Comparison of ENCODE assay signal across 16 cellular contexts in the genomic region with DNA sequence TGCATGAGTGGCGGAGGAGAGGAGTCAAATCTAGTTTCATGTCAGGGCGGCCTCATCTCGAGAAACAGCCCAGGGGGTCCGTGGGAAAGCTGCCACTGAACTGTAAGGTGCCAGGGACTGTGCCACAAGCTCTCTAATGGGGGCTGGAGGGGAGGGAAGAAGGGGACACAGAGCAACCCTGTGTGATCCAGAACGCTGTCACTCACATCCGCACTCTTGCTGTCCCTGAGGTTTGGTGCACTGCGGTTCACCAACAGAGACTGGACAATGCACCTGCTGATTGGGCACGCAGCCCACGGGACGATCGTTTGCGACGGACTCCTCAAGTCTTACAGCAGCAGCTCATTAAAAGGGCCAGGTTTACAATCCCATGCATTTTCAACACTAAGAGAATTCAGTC. TPM values are rescaled to one million over a fixed set of nuclear protein-coding genes. Genes with fewer than 3 reads are reported as not detected.
DNase-seq lines count a peak whose midpoint lies in the region; ATAC-seq and TF ChIP-seq lines count a peak whose summit lies in the region.
"Had no signal": no experiment of that assay in that cellular context is flagged by ENCODE, and none has a peak within 500 bp of the region (broad histone marks: within the 10 kb centered on the region; RNA-seq: fewer than 3 reads in every experiment).

No MANE protein-coding gene starts in this region.

- no peak for TF ChIP-seq EP300 in gastroesophageal sphincter (IDR thresholded peaks at IDR 0.05)

- H3K9me3 ChIP-seq in RWPE2 (ENCODE audit: severe bottlenecking) (peaks cover 2% of the 10 kb centered on the region), gastroesophageal sphincter (no peaks in the 10 kb centered on the region)
- H3K9me3 ChIP-seq: lower lobe of right lung had no signal

- peaks cover 2 to 3% of the 10 kb centered on the region in 2 donors for H3K9me3 Mint-ChIP-seq in stimulated activated naive B cell treated with anti-CD40 and anti-IgM and Interleukin-4, amounts not matched to agents 10 μg/mL and 1 μg/mL and 100 μg/mL, for 72 hours
- H3K9me3 Mint-ChIP-seq: naive thymus-derived CD8-positive, alpha-beta T cell had no signal

- H3K27me3 Mint-ChIP-seq in stimulated activated naive B cell treated with anti-CD40 and anti-IgM and Interleukin-4, amounts not matched to agents 10 μg/mL and 1 μg/mL and 100 μg/mL, for 72 hours: no peaks in the 10 kb centered on the region
- H3K27me3 Mint-ChIP-seq: naive thymus-derived CD8-positive, alpha-beta T cell had no signal

- TF ChIP-seq CTCF in RWPE2 (IDR thresholded peaks at IDR 0.05; ENCODE audit: poor library complexity, severe bottlenecking): no peak
- no peak for TF ChIP-seq CTCF in gastroesophageal sphincter (IDR thresholded peaks at IDR 0.05)

- DNase-seq in H7 (peak; percentile 23), RWPE2 (ENCODE audit: low spot score) (peak; percentile 32), myocyte (ENCODE audit: low read depth) (peak; percentile 75)
- no peak for DNase-seq in stimulated activated naive B cell treated with anti-CD40 and anti-IgM and Interleukin-4, amounts not matched to agents 10 μg/mL and 1 μg/mL and 100 μg/mL, for 72 hours
- DNase-seq: activated CD4-positive, CD25-positive, alpha-beta regulatory T cell treated with anti-CD3 and anti-CD28 coated beads, Interleukin-2, amount 50 U/mL, for 72 hours; activated gamma-delta T cell treated with Interleukin-2 at 50 U/mL for 16 hours; amniotic stem cell; foreskin keratinocyte; lower lobe of right lung; naive thymus-derived CD8-positive, alpha-beta T cell; NCI-H1048; NCI-H2107; NCI-H524 treated with DMSO at 0.1 percent for 48 hours had no signal

- H3K27ac ChIP-seq in RWPE2 (ENCODE audit: poor library complexity, severe bottlenecking) (no peak overlapping the region), gastroesophageal sphincter (no peak overlapping the region)
- H3K27ac ChIP-seq: foreskin keratinocyte had no signal

- no peak for ATAC-seq in RWPE2 (ENCODE audit: low read depth)
- ATAC-seq in stimulated activated naive B cell treated with anti-CD40 and anti-IgM and Interleukin-4, amounts not matched to agents 10 μg/mL and 1 μg/mL and 100 μg/mL, for 72 hours (replicated peaks): no peak
- no peak for ATAC-seq in HG02938 (IDR thresholded peaks at IDR 0.05; ENCODE audit: unreplicated experiment)
- ATAC-seq in gastroesophageal sphincter: no peak
- ATAC-seq in GM19397 (IDR thresholded peaks at IDR 0.05; ENCODE audit: unreplicated experiment): no peak

- peaks cover 54 to 85% of the 10 kb centered on the region in 2 donors for H3K4me1 Mint-ChIP-seq in stimulated activated naive B cell treated with anti-CD40 and anti-IgM and Interleukin-4, amounts not matched to agents 10 μg/mL and 1 μg/mL and 100 μg/mL, for 72 hours

- H3K4me1 ChIP-seq in RWPE2 (ENCODE audit: insufficient read depth, poor library complexity, severe bottlenecking): peaks cover 5% of the 10 kb centered on the region
- peaks cover 0 to 45% (median 5%) of the 10 kb centered on the region in 3 donors for H3K4me1 ChIP-seq in gastroesophageal sphincter
- H3K4me1 ChIP-seq: foreskin keratinocyte had no signal

- H3K4me3 Mint-ChIP-seq in stimulated activated naive B cell treated with anti-CD40 and anti-IgM and Interleukin-4, amounts not matched to agents 10 μg/mL and 1 μg/mL and 100 μg/mL, for 72 hours: peak overlapping the region; percentile 19 to 79

- H3K36me3 ChIP-seq in H7 (replicated peaks; ENCODE audit: control insufficient read depth, insufficient read depth, low read length) (peaks cover 6% of the 10 kb centered on the region), RWPE2 (ENCODE audit: low read depth) (peaks cover 29% of the 10 kb centered on the region), gastroesophageal sphincter (peaks cover 0 to 12% of the 10 kb centered on the region in 2 donors)

- H3K36me3 Mint-ChIP-seq in stimulated activated naive B cell treated with anti-CD40 and anti-IgM and Interleukin-4, amounts not matched to agents 10 μg/mL and 1 μg/mL and 100 μg/mL, for 72 hours: peaks cover 42 to 64% of the 10 kb centered on the region in 2 donors

- H3K4me3 ChIP-seq in H7 (ENCODE audit: insufficient read depth, low read depth, low read length) (no peak overlapping the region), RWPE2 (ENCODE audit: severe bottlenecking) (no peak overlapping the region), gastroesophageal sphincter (no peak overlapping the region)
- H3K4me3 ChIP-seq: lower lobe of right lung had no signal

- 84 to 100% methylated on average over 1 to 5 of the region's 13 CpGs for WGBS in gastroesophageal sphincter (ENCODE audit: low coverage in 1 of 2), 2 donors

- TF ChIP-seq POLR2A in gastroesophageal sphincter (IDR thresholded peaks at IDR 0.05): no peak

- peak overlapping the region; percentile 95 for H3K27ac Mint-ChIP-seq in stimulated activated naive B cell treated with anti-CD40 and anti-IgM and Interleukin-4, amounts not matched to agents 10 μg/mL and 1 μg/mL and 100 μg/mL, for 72 hours

- H3K27me3 ChIP-seq in H7 (ENCODE audit: control insufficient read depth, insufficient read depth, low read length) (no peaks in the 10 kb centered on the region), RWPE2 (ENCODE audit: insufficient read depth, poor library complexity, severe bottlenecking) (no peaks in the 10 kb centered on the region), gastroesophageal sphincter (no peaks in the 10 kb centered on the region)
- H3K27me3 ChIP-seq: foreskin keratinocyte had no signal

RNA-seq across cellular contexts. Expression of a gene that starts 47.7 kb away (rescaled TPM):
- total RNA-seq in H7 (2014; rRNA removed; shearing (Covaris generic)): 0.07 TPM in 1 of 2 replicates, not detected in the other
- total RNA-seq in myocyte: 0.11 TPM in 1 of 2 replicates, not detected in the other
- 2.3 TPM for polyA plus RNA-seq in myocyte (2012)
- under 1 TPM; 0.12 to 0.62 (median 0.32) TPM for total RNA-seq in gastroesophageal sphincter
- total RNA-seq: foreskin keratinocyte had no signal
- polyA plus RNA-seq: foreskin keratinocyte; naive thymus-derived CD8-positive, alpha-beta T cell had no signal
